In genomic region chr12:69154585-69155363, GRCh38 we compare ENCODE assay signal across 8 cellular contexts.
DNase-seq lines count a peak whose midpoint lies in the region; ATAC-seq and TF ChIP-seq lines count a peak whose summit lies in the region.

No MANE protein-coding gene starts in this region.

- H3K4me3 ChIP-seq in lung = no peak overlapping the region

- WGBS in lung, 2 donors = 7 to 13% methylated on average over 7 of the region's 7 CpGs

- no peaks in the 10 kb centered on the region for H3K9me3 Mint-ChIP-seq in activated CD4-positive, alpha-beta T cell treated with anti-CD3 and anti-CD28 coated beads, Interleukin-2, amount 10 ng/mL, durations not matched to agents 7 days and 5 days

- no peaks in the 10 kb centered on the region for H3K36me3 Mint-ChIP-seq in activated CD4-positive, alpha-beta T cell treated with anti-CD3 and anti-CD28 coated beads, Interleukin-2, amount 10 ng/mL, durations not matched to agents 7 days and 5 days (ENCODE audit: low read depth)

- peak; percentile 52 for ATAC-seq in HG03097 (IDR thresholded peaks at IDR 0.05; ENCODE audit: low FRiP score, unreplicated experiment)
- ATAC-seq in lung (ENCODE audit: insufficient read depth, low FRiP score) = no peak
- no peak for ATAC-seq in GM19023 (IDR thresholded peaks at IDR 0.05; ENCODE audit: unreplicated experiment)

- TF ChIP-seq CTCF in GM10266 (IDR thresholded peaks at IDR 0.05; ENCODE audit: control insufficient read depth, insufficient read depth, low read depth, missing control alignments) (peak; percentile 92), lung (IDR thresholded peaks at IDR 0.05; ENCODE audit: control extremely low read depth, extremely low read depth) (peak; percentile 80)

- peaks cover 36% of the 10 kb centered on the region for H3K4me1 Mint-ChIP-seq in activated CD4-positive, alpha-beta T cell treated with anti-CD3 and anti-CD28 coated beads, Interleukin-2, amount 10 ng/mL, durations not matched to agents 7 days and 5 days

- H3K27me3 ChIP-seq in lung (ENCODE audit: control insufficient read depth, insufficient read depth) = no peaks in the 10 kb centered on the region

- no peaks in the 10 kb centered on the region for H3K4me1 ChIP-seq in lung (ENCODE audit: control insufficient read depth in 2 of 2, insufficient read depth in 2 of 2, low read length in 2 of 2)

- POLR2A ChIA-PET in activated CD4-positive, alpha-beta T cell treated with anti-CD3 and anti-CD28 coated beads, Interleukin-2, amount 10 ng/mL, durations not matched to agents 7 days and 5 days (lab: Charles Lee) = interaction anchor here (0.6 kb wide), 1 partner anchor 536 kb away, joined by 3 read pairs; no protein-coding TSS in a partner anchor

- no peaks in the 10 kb centered on the region for H3K9me3 ChIP-seq in lung (ENCODE audit: control insufficient read depth in 2 of 2, insufficient read depth in 1 of 2, low read length in 1 of 2)

- no peaks in the 10 kb centered on the region for H3K27me3 Mint-ChIP-seq in activated CD4-positive, alpha-beta T cell treated with anti-CD3 and anti-CD28 coated beads, Interleukin-2, amount 10 ng/mL, durations not matched to agents 7 days and 5 days

- peak overlapping the region; percentile 26 for H3K27ac Mint-ChIP-seq in activated CD4-positive, alpha-beta T cell treated with anti-CD3 and anti-CD28 coated beads, Interleukin-2, amount 10 ng/mL, durations not matched to agents 7 days and 5 days

- no peaks in the 10 kb centered on the region for H3K36me3 ChIP-seq in lung (ENCODE audit: control insufficient read depth in 2 of 2, insufficient read depth in 2 of 2, low read length in 2 of 2)

- CTCF ChIA-PET in activated CD4-positive, alpha-beta T cell treated with anti-CD3 and anti-CD28 coated beads, Interleukin-2, amount 10 ng/mL, durations not matched to agents 7 days and 5 days (lab: Charles Lee) = interaction anchor here (0.5 to 1.9 kb wide), 10 partner anchors 19 to 416 kb away, joined by 3 to 9 read pairs (median 4); no protein-coding TSS in a partner anchor

- H3K4me3 Mint-ChIP-seq in activated CD4-positive, alpha-beta T cell treated with anti-CD3 and anti-CD28 coated beads, Interleukin-2, amount 10 ng/mL, durations not matched to agents 7 days and 5 days = no peak overlapping the region

- DNase-seq in GM10266 (ENCODE audit: extremely low spot score) = peak; percentile 72
- peak; percentile 62 for DNase-seq in NCI-H748 (lab: John Stamatoyannopoulos, UW; ENCODE audit: unreplicated experiment)
- peak; percentile 88 for DNase-seq in activated CD4-positive, alpha-beta T cell treated with anti-CD3 and anti-CD28 coated beads, Interleukin-2, amount 10 ng/mL, durations not matched to agents 7 days and 5 days
- DNase-seq in dedifferentiated amniotic fluid mesenchymal stem cell (ENCODE audit: extremely low spot score) = peak; percentile 63
- peak; percentile 72 for DNase-seq in lung (ENCODE audit: low spot score)
- DNase-seq in stimulated activated CD8-positive, alpha-beta memory T cell treated with anti-CD3 and anti-CD28 coated beads, Interleukin-15, amount 100 ng/mL, for 48 hours (ENCODE audit: low read depth in 2 of 2) = peak; percentile 48 to 53

- no peak overlapping the region for H3K27ac ChIP-seq in lung (ENCODE audit: low read depth in 1 of 2, low read length in 1 of 2)
